30 cellular contexts compared by ENCODE assay signal in genomic region chr6:111707773-111708172, GRCh38.
DNase-seq lines count a peak whose midpoint lies in the region; ATAC-seq and TF ChIP-seq lines count a peak whose summit lies in the region.
"Had no signal": no experiment of that assay in that cellular context is flagged by ENCODE, and none has a peak within 500 bp of the region (broad histone marks: within the 10 kb centered on the region; RNA-seq: fewer than 3 reads in every experiment).

No MANE protein-coding gene starts in this region.

- H3K4me1 Mint-ChIP-seq in activated T-cell treated with anti-CD3 and anti-CD28 coated beads, Interleukin-2, amount 50 U/mL, for 24 hours (ENCODE audit: low read depth), result peaks cover 59% of the 10 kb centered on the region
- H3K4me1 Mint-ChIP-seq in T-helper 17 cell (peaks cover 16% of the 10 kb centered on the region), glutamatergic neuron (ENCODE audit: low read depth, unreplicated experiment) (peaks cover 40% of the 10 kb centered on the region)

- no peaks in the 10 kb centered on the region for H3K9me3 Mint-ChIP-seq in activated T-cell treated with anti-CD3 and anti-CD28 coated beads, Interleukin-2, amount 50 U/mL, for 24 hours
- peaks cover 16% of the 10 kb centered on the region for H3K9me3 Mint-ChIP-seq in glutamatergic neuron (ENCODE audit: unreplicated experiment)
- H3K9me3 Mint-ChIP-seq: activated naive CD4-positive, alpha-beta T cell treated with anti-CD3 and anti-CD28 coated beads, Interleukin-2, amount 10 ng/mL, durations not matched to agents 7 days and 5 days had no signal

- H3K36me3 ChIP-seq in prostate gland, result no peaks in the 10 kb centered on the region
- H3K36me3 ChIP-seq: gastrocnemius medialis, ovary had no signal

- no peaks in the 10 kb centered on the region for H3K27me3 ChIP-seq in prostate gland (replicated peaks; ENCODE audit: insufficient read depth)
- H3K27me3 ChIP-seq: ascending aorta, BLaER1, gastrocnemius medialis, ovary had no signal

- no peaks in the 10 kb centered on the region for H3K4me1 ChIP-seq in prostate gland (replicated peaks)

- peaks cover 99% of the 10 kb centered on the region for H3K36me3 Mint-ChIP-seq in activated T-cell treated with anti-CD3 and anti-CD28 coated beads, Interleukin-2, amount 50 U/mL, for 24 hours (ENCODE audit: low read depth)
- H3K36me3 Mint-ChIP-seq in T-helper 17 cell (ENCODE audit: low read depth), result no peaks in the 10 kb centered on the region
- no peaks in the 10 kb centered on the region for H3K36me3 Mint-ChIP-seq in glutamatergic neuron (ENCODE audit: unreplicated experiment)

- DNase-seq in activated T-cell treated with anti-CD3 and anti-CD28 coated beads, Interleukin-2, amount 50 U/mL, for 24 hours, result no peak
- no peak for DNase-seq in activated T-cell treated with anti-CD3 and anti-CD28 coated beads, Interleukin-2, amount 50 U/mL, for 48 hours
- DNase-seq in T-helper 17 cell, result no peak
- no peak for DNase-seq in glutamatergic neuron
- DNase-seq in prostate gland (ENCODE audit: low spot score), result peak; percentile 38
- DNase-seq in GM03348 (ENCODE audit: low spot score), result no peak
- DNase-seq in NCI-H1048 (lab: John Stamatoyannopoulos, UW), result no peak
- DNase-seq: ACHN; activated CD4-positive, alpha-beta T cell treated with anti-CD3 and anti-CD28 coated beads, Interleukin-2, amount 50 U/mL, for 48 hours; activated CD4-positive, CD25-positive, alpha-beta regulatory T cell; activated naive CD4-positive, alpha-beta T cell treated with anti-CD3 and anti-CD28 coated beads, Interleukin-2, amount 10 ng/mL, durations not matched to agents 7 days and 5 days; Calu3; central memory CD4-positive, alpha-beta T cell; DND-41; gastrocnemius medialis; H7; hippocampal formation; mesendoderm; NCI-H1092; NCI-H187; NCI-H69; ovary; SHP77; small intestine; stimulated activated CD8-positive, alpha-beta memory T cell treated with anti-CD3 and anti-CD28 coated beads, Interleukin-4, amount 100 ng/mL, for 48 hours had no signal

- no peak overlapping the region for H3K4me3 ChIP-seq in prostate gland
- H3K4me3 ChIP-seq: ascending aorta, BLaER1, gastrocnemius medialis, ovary had no signal

- no peaks in the 10 kb centered on the region for H3K27me3 Mint-ChIP-seq in activated T-cell treated with anti-CD3 and anti-CD28 coated beads, Interleukin-2, amount 50 U/mL, for 24 hours
- H3K27me3 Mint-ChIP-seq in T-helper 17 cell, result no peaks in the 10 kb centered on the region
- H3K27me3 Mint-ChIP-seq in glutamatergic neuron (ENCODE audit: unreplicated experiment), result peaks cover 3% of the 10 kb centered on the region
- H3K27me3 Mint-ChIP-seq: activated naive CD4-positive, alpha-beta T cell treated with anti-CD3 and anti-CD28 coated beads, Interleukin-2, amount 10 ng/mL, durations not matched to agents 7 days and 5 days had no signal

- WGBS in prostate gland, result 71% methylated on average over 4 of the region's 4 CpGs

- TF ChIP-seq CTCF in glutamatergic neuron (IDR thresholded peaks at IDR 0.05; ENCODE audit: partially characterized antibody, unreplicated experiment) (no peak), prostate gland (IDR thresholded peaks at IDR 0.05) (no peak)

- H3K9me3 ChIP-seq in T-helper 17 cell (ENCODE audit: control insufficient read depth, low read length, poor library complexity, severe bottlenecking) (no peaks in the 10 kb centered on the region), prostate gland (no peaks in the 10 kb centered on the region)
- H3K9me3 ChIP-seq: ascending aorta, BLaER1, gastrocnemius medialis, ovary had no signal

- ATAC-seq in T-helper 17 cell, result no peak
- ATAC-seq in GM21576 (IDR thresholded peaks at IDR 0.05; ENCODE audit: unreplicated experiment), result no peak
- ATAC-seq: gastrocnemius medialis, left lobe of liver, Panc1 had no signal

- H3K27ac ChIP-seq in prostate gland, result no peak overlapping the region
- H3K27ac ChIP-seq: ascending aorta, BLaER1, gastrocnemius medialis, ovary had no signal

- no peak overlapping the region for H3K4me3 Mint-ChIP-seq in activated T-cell treated with anti-CD3 and anti-CD28 coated beads, Interleukin-2, amount 50 U/mL, for 24 hours
- H3K4me3 Mint-ChIP-seq in T-helper 17 cell, result no peak overlapping the region
- no peak overlapping the region for H3K4me3 Mint-ChIP-seq in glutamatergic neuron (ENCODE audit: unreplicated experiment)
- H3K4me3 Mint-ChIP-seq: activated naive CD4-positive, alpha-beta T cell treated with anti-CD3 and anti-CD28 coated beads, Interleukin-2, amount 10 ng/mL, durations not matched to agents 7 days and 5 days had no signal

- no peak for TF ChIP-seq POLR2A in prostate gland (IDR thresholded peaks at IDR 0.05)

- H3K27ac Mint-ChIP-seq in activated T-cell treated with anti-CD3 and anti-CD28 coated beads, Interleukin-2, amount 50 U/mL, for 24 hours, result peak overlapping the region; percentile 83
- H3K27ac Mint-ChIP-seq in T-helper 17 cell (peak overlapping the region; percentile 98), glutamatergic neuron (ENCODE audit: unreplicated experiment) (peak overlapping the region; percentile 52)

- intact Hi-C loops in prostate gland (cut with DNase I), result no loop called here
